ENCODE assay signal across 8 cellular contexts in the genomic region with DNA sequence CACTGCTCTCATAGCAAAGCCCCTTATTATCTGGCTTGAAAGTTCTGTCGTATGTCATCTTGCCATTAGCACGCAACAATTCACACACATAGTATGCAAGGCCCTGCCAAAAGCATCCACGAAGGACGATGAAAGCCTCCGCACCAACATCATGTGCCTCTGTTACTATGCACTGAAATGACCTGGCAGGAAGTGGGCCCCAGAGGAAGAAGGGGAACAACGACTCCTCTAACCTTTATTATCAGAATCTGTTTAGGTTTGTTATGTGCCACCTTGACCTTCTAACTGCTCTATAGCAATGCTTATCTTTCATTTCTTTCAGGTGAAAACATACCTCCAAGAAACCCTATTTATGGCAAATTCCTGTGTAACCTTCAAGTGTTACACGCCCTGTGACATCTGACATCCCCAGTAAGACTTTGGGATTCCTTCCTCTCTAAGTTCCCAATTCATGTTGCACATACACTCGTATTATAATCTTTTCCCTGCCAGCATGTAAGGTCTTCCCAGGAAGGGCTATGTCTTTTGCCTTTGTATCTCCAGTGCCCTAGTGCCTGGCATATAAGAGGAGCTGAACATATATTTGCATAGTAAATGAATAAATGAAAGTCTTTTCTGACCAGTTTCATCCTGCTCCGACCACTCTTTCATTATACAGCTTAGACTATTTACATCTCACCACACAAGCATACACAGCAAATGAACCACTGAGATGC. TPM values are rescaled to one million over a fixed set of nuclear protein-coding genes. Genes with fewer than 3 reads are reported as not detected.
DNase-seq lines count a peak whose midpoint lies in the region; ATAC-seq and TF ChIP-seq lines count a peak whose summit lies in the region.

No MANE protein-coding gene starts in this region.

- H3K4me3 ChIP-seq in left ventricle myocardium inferior, result no peak overlapping the region

- no peak overlapping the region for H3K27ac ChIP-seq in left ventricle myocardium inferior (replicated peaks)

- H3K4me1 Mint-ChIP-seq in activated B cell treated with CpG ODN at 0.5 μM for 24 hours, result peaks cover 21% of the 10 kb centered on the region
- peaks cover 25% of the 10 kb centered on the region for H3K4me1 Mint-ChIP-seq in type B pancreatic cell (ENCODE audit: unreplicated experiment)

- intact Hi-C loops in left ventricle myocardium superior (cut with micrococcal nuclease), result no loop called here
- intact Hi-C loops in left ventricle myocardium inferior (cut with micrococcal nuclease), result no loop called here
- intact Hi-C loops in activated B cell treated with CpG ODN at 0.5 μM for 24 hours (cut with micrococcal nuclease), result no loop called here

- ATAC-seq in left ventricle myocardium superior (peak; percentile 48), HG03135 (IDR thresholded peaks at IDR 0.05; ENCODE audit: unreplicated experiment) (peak; percentile 89), activated B cell treated with CpG ODN at 0.5 μM for 24 hours (ENCODE audit: low read depth) (peak; percentile 87)

- no peaks in the 10 kb centered on the region for H3K27me3 ChIP-seq in left ventricle myocardium inferior (ENCODE audit: low read depth)

- peaks cover 14% of the 10 kb centered on the region for H3K4me1 ChIP-seq in left ventricle myocardium inferior

- H3K9me3 Mint-ChIP-seq in activated B cell treated with CpG ODN at 0.5 μM for 24 hours (no peaks in the 10 kb centered on the region), type B pancreatic cell (peaks cover 5% of the 10 kb centered on the region)

- H3K27ac Mint-ChIP-seq in activated B cell treated with CpG ODN at 0.5 μM for 24 hours (peak overlapping the region; percentile 92), type B pancreatic cell (peak overlapping the region; percentile 70)

- CTCF ChIA-PET in activated B cell treated with CpG ODN at 0.5 μM for 24 hours (lab: Charles Lee), result interaction anchor here (0.8 to 1.3 kb wide), 3 partner anchors 13 to 42 kb away, joined by 3 to 7 read pairs (median 3); a partner anchor contains a TSS

- no peaks in the 10 kb centered on the region for H3K27me3 Mint-ChIP-seq in activated B cell treated with CpG ODN at 0.5 μM for 24 hours
- no peaks in the 10 kb centered on the region for H3K27me3 Mint-ChIP-seq in type B pancreatic cell

- H3K36me3 Mint-ChIP-seq in activated B cell treated with CpG ODN at 0.5 μM for 24 hours (ENCODE audit: low read depth) (no peaks in the 10 kb centered on the region), type B pancreatic cell (no peaks in the 10 kb centered on the region)

- no peak for DNase-seq in left ventricle myocardium superior
- no peak for DNase-seq in left ventricle myocardium inferior
- no peak for DNase-seq in activated B cell treated with CpG ODN at 0.5 μM for 24 hours
- DNase-seq in fibroblast of gingiva (ENCODE audit: low read depth), result peak; percentile 16
- DNase-seq in type B pancreatic cell (ENCODE audit: extremely low spot score, unreplicated experiment), result no peak
- no peak for DNase-seq in midbrain (lab: John Stamatoyannopoulos, UW)
- no peak for DNase-seq in SW 1271 (lab: John Stamatoyannopoulos, UW)

- no peak for TF ChIP-seq CTCF in left ventricle myocardium inferior (IDR thresholded peaks at IDR 0.05; ENCODE audit: borderline replicate concordance)
- TF ChIP-seq CTCF in activated B cell treated with CpG ODN at 0.5 μM for 24 hours (IDR thresholded peaks at IDR 0.05), result no peak
- TF ChIP-seq CTCF in type B pancreatic cell (conservative IDR thresholded peaks at IDR 0.05), result no peak

- H3K4me3 Mint-ChIP-seq in activated B cell treated with CpG ODN at 0.5 μM for 24 hours (peak overlapping the region; percentile 74), type B pancreatic cell (no peak overlapping the region)

- POLR2A ChIA-PET in activated B cell treated with CpG ODN at 0.5 μM for 24 hours (lab: Charles Lee), result interaction anchor here (0.8 to 5.5 kb wide), 8 partner anchors 12 to 48 kb away, joined by 3 to 34 read pairs (median 3); a partner anchor contains a TSS

- H3K9me3 ChIP-seq in left ventricle myocardium inferior (replicated peaks), result no peaks in the 10 kb centered on the region

- no peaks in the 10 kb centered on the region for H3K36me3 ChIP-seq in left ventricle myocardium inferior

RNA-seq across cellular contexts. Expression of a gene that starts 7.0 kb away (rescaled TPM):
- total RNA-seq in left ventricle myocardium superior (496 TPM), left ventricle myocardium inferior (455 TPM), activated B cell treated with CpG ODN at 0.5 μM for 24 hours (168 and 169 TPM in 2 replicates), type B pancreatic cell (ENCODE audit: low replicate concordance) (122 and 135 TPM in 2 replicates)

RNA-seq across cellular contexts. Expression of a gene that starts 41.1 kb away (rescaled TPM):
- total RNA-seq in left ventricle myocardium superior, result 46.1 TPM
- total RNA-seq in left ventricle myocardium inferior, result 49.3 TPM
- 121 and 125 TPM in 2 replicates for total RNA-seq in activated B cell treated with CpG ODN at 0.5 μM for 24 hours
- total RNA-seq in type B pancreatic cell (ENCODE audit: low replicate concordance), result 28.2 and 38.8 TPM in 2 replicates
